18 cellular contexts compared by ENCODE assay signal in the genomic region with DNA sequence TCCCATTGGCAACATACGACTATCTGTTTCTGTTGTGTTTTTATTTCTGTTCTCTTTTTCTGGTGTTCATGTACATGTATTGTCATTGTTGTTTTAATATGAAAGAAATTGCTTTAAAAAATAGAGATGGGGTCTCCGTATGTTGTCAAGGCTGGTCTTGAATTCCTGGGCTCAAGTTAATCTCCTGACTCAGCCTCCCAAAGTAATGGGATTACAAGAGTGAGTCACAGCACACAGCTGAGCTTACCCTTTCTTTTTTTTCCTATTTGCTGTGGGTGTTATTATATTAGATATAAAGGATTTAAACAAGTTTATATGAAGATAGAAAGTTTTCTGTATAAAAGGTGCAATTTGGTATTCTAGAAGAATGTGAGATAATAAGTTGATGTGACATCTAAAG.
DNase-seq lines count a peak whose midpoint lies in the region; ATAC-seq and TF ChIP-seq lines count a peak whose summit lies in the region.
"Had no signal": no experiment of that assay in that cellular context is flagged by ENCODE, and none has a peak within 500 bp of the region (broad histone marks: within the 10 kb centered on the region; RNA-seq: fewer than 3 reads in every experiment).

No MANE protein-coding gene starts in this region.

- H3K9me3 ChIP-seq in right atrium auricular region = no peaks in the 10 kb centered on the region
- H3K9me3 ChIP-seq: SJSA1 had no signal

- peak; percentile 73 for ATAC-seq in foreskin keratinocyte
- no peak for ATAC-seq in WTC11
- ATAC-seq: CD8-positive, alpha-beta T cell had no signal

- no peaks in the 10 kb centered on the region for H3K36me3 Mint-ChIP-seq in WTC11
- H3K36me3 Mint-ChIP-seq: CD8-positive, alpha-beta T cell had no signal

- H3K4me1 ChIP-seq in foreskin keratinocyte (peaks cover 37% of the 10 kb centered on the region), right atrium auricular region (no peaks in the 10 kb centered on the region)
- H3K4me1 ChIP-seq: SJSA1 had no signal

- peaks cover 3% of the 10 kb centered on the region; the same call in 1 of the 2 replicates for H3K4me1 Mint-ChIP-seq in WTC11

- CTCF ChIA-PET in WTC11 (lab: Charles Lee) = no interaction called here

- in situ Hi-C loops in astrocyte of the cerebellum (cut with HindIII; ENCODE audit: low sequenced_read_pairs) = no loop called here

- H3K27me3 Mint-ChIP-seq in WTC11 (ENCODE audit: low read depth) = no peaks in the 10 kb centered on the region

- H3K9me3 Mint-ChIP-seq in WTC11 = no peaks in the 10 kb centered on the region

- H3K4me3 Mint-ChIP-seq in WTC11 = no peak overlapping the region
- H3K4me3 Mint-ChIP-seq: CD8-positive, alpha-beta T cell; HFFc6 had no signal

- POLR2A ChIA-PET in WTC11 (lab: Charles Lee) = no interaction called here

- H3K36me3 ChIP-seq in right atrium auricular region = no peaks in the 10 kb centered on the region
- H3K36me3 ChIP-seq: SJSA1 had no signal

- H3K4me3 ChIP-seq in astrocyte of the cerebellum (ENCODE audit: low read depth, low read length) (no peak overlapping the region), right atrium auricular region (no peak overlapping the region)
- H3K4me3 ChIP-seq: SJSA1 had no signal

- H3K27ac ChIP-seq in foreskin keratinocyte (no peak overlapping the region), right atrium auricular region (no peak overlapping the region)
- H3K27ac ChIP-seq: RWPE1, SJSA1 had no signal

- no peak overlapping the region for H3K27ac Mint-ChIP-seq in WTC11
- H3K27ac Mint-ChIP-seq: CD8-positive, alpha-beta T cell; HFFc6 had no signal

- TF ChIP-seq CTCF in astrocyte of the cerebellum (IDR thresholded peaks at IDR 0.05; ENCODE audit: low read depth, low read length, missing control alignments) (no peak), foreskin keratinocyte (conservative IDR thresholded peaks at IDR 0.05) (no peak), WTC11 (IDR thresholded peaks at IDR 0.05) (no peak), right atrium auricular region (IDR thresholded peaks at IDR 0.05) (no peak)

- H3K27me3 ChIP-seq in foreskin keratinocyte = no peaks in the 10 kb centered on the region
- no peaks in the 10 kb centered on the region for H3K27me3 ChIP-seq in right atrium auricular region
- H3K27me3 ChIP-seq: SJSA1 had no signal

- DNase-seq in HT1080 (ENCODE audit: low read depth) (peak; percentile 44), astrocyte of the cerebellum (ENCODE audit: low read depth) (peak; percentile 16), foreskin keratinocyte (peak in 1 of 2 donors; percentile 60), stromal cell of bone marrow (ENCODE audit: low read depth) (peak; percentile 2), glomerular visceral epithelial cell (ENCODE audit: extremely low spot score) (no peak), WTC11 (ENCODE audit: low spot score) (no peak), right atrium auricular region (ENCODE audit: low spot score) (no peak)
- DNase-seq: CD8-positive, alpha-beta T cell; DND-41; HFFc6; Karpas-422; NCI-H1417 treated with DMSO at 0.1 percent for 48 hours; NCI-H2029 treated with DMSO at 0.1 percent for 48 hours; NCI-H524 treated with DMSO at 0.1 percent for 48 hours; NK-92 treated with Interleukin-12 subunit alpha and Interleukin-12 subunit beta, amount 100 ng/mL, for 24 hours; OCI-M1 had no signal

TF ChIP-seq in WTC11, 78 proteins besides CTCF, POLR2A, EP300 and RAD21 (continues in another document):
- TF ChIP-seq, protein P1, sequence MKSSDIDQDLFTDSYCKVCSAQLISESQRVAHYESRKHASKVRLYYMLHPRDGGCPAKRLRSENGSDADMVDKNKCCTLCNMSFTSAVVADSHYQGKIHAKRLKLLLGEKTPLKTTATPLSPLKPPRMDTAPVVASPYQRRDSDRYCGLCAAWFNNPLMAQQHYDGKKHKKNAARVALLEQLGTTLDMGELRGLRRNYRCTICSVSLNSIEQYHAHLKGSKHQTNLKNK (CRISPR knock-in tag; IDR thresholded peaks at IDR 0.05) = no peak
- TF ChIP-seq, protein P2, sequence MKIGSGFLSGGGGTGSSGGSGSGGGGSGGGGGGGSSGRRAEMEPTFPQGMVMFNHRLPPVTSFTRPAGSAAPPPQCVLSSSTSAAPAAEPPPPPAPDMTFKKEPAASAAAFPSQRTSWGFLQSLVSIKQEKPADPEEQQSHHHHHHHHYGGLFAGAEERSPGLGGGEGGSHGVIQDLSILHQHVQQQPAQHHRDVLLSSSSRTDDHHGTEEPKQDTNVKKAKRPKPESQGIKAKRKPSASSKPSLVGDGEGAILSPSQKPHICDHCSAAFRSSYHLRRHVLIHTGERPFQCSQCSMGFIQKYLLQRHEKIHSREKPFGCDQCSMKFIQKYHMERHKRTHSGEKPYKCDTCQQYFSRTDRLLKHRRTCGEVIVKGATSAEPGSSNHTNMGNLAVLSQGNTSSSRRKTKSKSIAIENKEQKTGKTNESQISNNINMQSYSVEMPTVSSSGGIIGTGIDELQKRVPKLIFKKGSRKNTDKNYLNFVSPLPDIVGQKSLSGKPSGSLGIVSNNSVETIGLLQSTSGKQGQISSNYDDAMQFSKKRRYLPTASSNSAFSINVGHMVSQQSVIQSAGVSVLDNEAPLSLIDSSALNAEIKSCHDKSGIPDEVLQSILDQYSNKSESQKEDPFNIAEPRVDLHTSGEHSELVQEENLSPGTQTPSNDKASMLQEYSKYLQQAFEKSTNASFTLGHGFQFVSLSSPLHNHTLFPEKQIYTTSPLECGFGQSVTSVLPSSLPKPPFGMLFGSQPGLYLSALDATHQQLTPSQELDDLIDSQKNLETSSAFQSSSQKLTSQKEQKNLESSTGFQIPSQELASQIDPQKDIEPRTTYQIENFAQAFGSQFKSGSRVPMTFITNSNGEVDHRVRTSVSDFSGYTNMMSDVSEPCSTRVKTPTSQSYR (CRISPR knock-in tag; IDR thresholded peaks at IDR 0.05) = no peak
- TF ChIP-seq, protein P3, sequence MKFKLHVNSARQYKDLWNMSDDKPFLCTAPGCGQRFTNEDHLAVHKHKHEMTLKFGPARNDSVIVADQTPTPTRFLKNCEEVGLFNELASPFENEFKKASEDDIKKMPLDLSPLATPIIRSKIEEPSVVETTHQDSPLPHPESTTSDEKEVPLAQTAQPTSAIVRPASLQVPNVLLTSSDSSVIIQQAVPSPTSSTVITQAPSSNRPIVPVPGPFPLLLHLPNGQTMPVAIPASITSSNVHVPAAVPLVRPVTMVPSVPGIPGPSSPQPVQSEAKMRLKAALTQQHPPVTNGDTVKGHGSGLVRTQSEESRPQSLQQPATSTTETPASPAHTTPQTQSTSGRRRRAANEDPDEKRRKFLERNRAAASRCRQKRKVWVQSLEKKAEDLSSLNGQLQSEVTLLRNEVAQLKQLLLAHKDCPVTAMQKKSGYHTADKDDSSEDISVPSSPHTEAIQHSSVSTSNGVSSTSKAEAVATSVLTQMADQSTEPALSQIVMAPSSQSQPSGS (CRISPR knock-in tag; IDR thresholded peaks at IDR 0.05; ENCODE audit: borderline replicate concordance, low read depth) = no peak
- TF ChIP-seq, protein P4, sequence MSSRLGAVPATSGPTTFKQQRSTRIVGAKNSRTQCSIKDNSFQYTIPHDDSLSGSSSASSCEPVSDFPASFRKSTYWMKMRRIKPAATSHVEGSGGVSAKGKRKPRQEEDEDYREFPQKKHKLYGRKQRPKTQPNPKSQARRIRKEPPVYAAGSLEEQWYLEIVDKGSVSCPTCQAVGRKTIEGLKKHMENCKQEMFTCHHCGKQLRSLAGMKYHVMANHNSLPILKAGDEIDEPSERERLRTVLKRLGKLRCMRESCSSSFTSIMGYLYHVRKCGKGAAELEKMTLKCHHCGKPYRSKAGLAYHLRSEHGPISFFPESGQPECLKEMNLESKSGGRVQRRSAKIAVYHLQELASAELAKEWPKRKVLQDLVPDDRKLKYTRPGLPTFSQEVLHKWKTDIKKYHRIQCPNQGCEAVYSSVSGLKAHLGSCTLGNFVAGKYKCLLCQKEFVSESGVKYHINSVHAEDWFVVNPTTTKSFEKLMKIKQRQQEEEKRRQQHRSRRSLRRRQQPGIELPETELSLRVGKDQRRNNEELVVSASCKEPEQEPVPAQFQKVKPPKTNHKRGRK (CRISPR knock-in tag; IDR thresholded peaks at IDR 0.05; ENCODE audit: borderline replicate concordance) = no peak
- no peak for TF ChIP-seq HMGA2 (CRISPR knock-in tag; IDR thresholded peaks at IDR 0.05)
- TF ChIP-seq, protein P5, sequence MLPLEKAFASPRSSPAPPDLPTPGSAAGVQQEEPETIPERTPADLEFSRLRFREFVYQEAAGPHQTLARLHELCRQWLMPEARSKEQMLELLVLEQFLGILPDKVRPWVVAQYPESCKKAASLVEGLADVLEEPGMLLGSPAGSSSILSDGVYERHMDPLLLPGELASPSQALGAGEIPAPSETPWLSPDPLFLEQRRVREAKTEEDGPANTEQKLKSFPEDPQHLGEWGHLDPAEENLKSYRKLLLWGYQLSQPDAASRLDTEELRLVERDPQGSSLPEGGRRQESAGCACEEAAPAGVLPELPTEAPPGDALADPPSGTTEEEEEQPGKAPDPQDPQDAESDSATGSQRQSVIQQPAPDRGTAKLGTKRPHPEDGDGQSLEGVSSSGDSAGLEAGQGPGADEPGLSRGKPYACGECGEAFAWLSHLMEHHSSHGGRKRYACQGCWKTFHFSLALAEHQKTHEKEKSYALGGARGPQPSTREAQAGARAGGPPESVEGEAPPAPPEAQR (CRISPR knock-in tag; IDR thresholded peaks at IDR 0.05) = no peak
- TF ChIP-seq NFYB (CRISPR knock-in tag; conservative IDR thresholded peaks at IDR 0.05; ENCODE audit: low read depth) = no peak
- TF ChIP-seq CREB1 (CRISPR knock-in tag; IDR thresholded peaks at IDR 0.05) = no peak
- no peak for TF ChIP-seq NFE2L1 (CRISPR knock-in tag; IDR thresholded peaks at IDR 0.05)
- TF ChIP-seq ZNF138 (CRISPR knock-in tag; conservative IDR thresholded peaks at IDR 0.05) = no peak
- no peak for TF ChIP-seq ZBTB21 (CRISPR knock-in tag; IDR thresholded peaks at IDR 0.05; ENCODE audit: borderline replicate concordance)
- no peak for TF ChIP-seq GRHL2 (CRISPR knock-in tag; IDR thresholded peaks at IDR 0.05; ENCODE audit: insufficient replicate concordance, severe bottlenecking)
- TF ChIP-seq FOXK1 (CRISPR knock-in tag; IDR thresholded peaks at IDR 0.05) = no peak
- no peak for TF ChIP-seq RORB (CRISPR knock-in tag; IDR thresholded peaks at IDR 0.05)
- TF ChIP-seq ZNF416 (CRISPR knock-in tag; IDR thresholded peaks at IDR 0.05) = no peak
- TF ChIP-seq SOX15 (CRISPR knock-in tag; IDR thresholded peaks at IDR 0.05) = no peak

Comparison
In these comparisons a context has a peak if more than half of its experiments do, and no peak if none do; other contexts are left out.
1. DNase-seq: peak in HT1080 (single experiment), astrocyte of the cerebellum (single experiment) and stromal cell of bone marrow (single experiment); none in glomerular visceral epithelial cell (single experiment), WTC11 (single experiment) and right atrium auricular region (single experiment).